9 cellular contexts compared by ENCODE assay signal in genomic region chr20:2468581-2469407, GRCh38. TPM values are rescaled to one million over a fixed set of nuclear protein-coding genes. Genes with fewer than 3 reads are reported as not detected.
DNase-seq lines count a peak whose midpoint lies in the region; ATAC-seq and TF ChIP-seq lines count a peak whose summit lies in the region.
"Had no signal": no experiment of that assay in that cellular context is flagged by ENCODE, and none has a peak within 500 bp of the region (broad histone marks: within the 10 kb centered on the region; RNA-seq: fewer than 3 reads in every experiment).

No MANE protein-coding gene starts in this region.

- peak overlapping the region; percentile 86; the same call in 1 of the 2 replicates for H3K27ac ChIP-seq in Karpas-422 (ENCODE audit: low read length)
- no peak overlapping the region for H3K27ac ChIP-seq in muscle layer of duodenum (ENCODE audit: low read length)

- H3K27me3 Mint-ChIP-seq in CD14-positive monocyte (ENCODE audit: low read depth in 3 of 3): no peaks in the 10 kb centered on the region

- peaks cover 58% of the 10 kb centered on the region for H3K36me3 ChIP-seq in Karpas-422 (ENCODE audit: insufficient read depth, low read length)
- peaks cover 39 to 43% of the 10 kb centered on the region in 2 donors for H3K36me3 ChIP-seq in muscle layer of duodenum (ENCODE audit: control insufficient read depth in 1 of 2, insufficient read depth in 2 of 2, low read length in 2 of 2)

- peaks cover 55% of the 10 kb centered on the region for H4K20me1 ChIP-seq in Karpas-422 (ENCODE audit: insufficient read depth, low read depth, low read length)

- H3K4me2 ChIP-seq in Karpas-422 (ENCODE audit: low read depth, low read length, poor library complexity, severe bottlenecking): peak overlapping the region; percentile 83

- H3K9me3 Mint-ChIP-seq in CD14-positive monocyte: no peaks in the 10 kb centered on the region

- H3K4me3 ChIP-seq in Karpas-422 (ENCODE audit: low read length) (peak overlapping the region; percentile 82), cardiac fibroblast (replicated peaks in 1 of 2; ENCODE audit: low read depth in 2 of 2, low read length in 2 of 2) (peak overlapping the region; percentile 87 to 89), muscle layer of duodenum (ENCODE audit: low read depth in 1 of 2, low read length in 2 of 2) (peak overlapping the region; percentile 76 to 94)

- H3K9me3 ChIP-seq in Karpas-422 (ENCODE audit: low read length) (no peaks in the 10 kb centered on the region), muscle layer of duodenum (ENCODE audit: control insufficient read depth in 1 of 2, low read length in 2 of 2) (no peaks in the 10 kb centered on the region)

- H3K4me1 ChIP-seq in Karpas-422 (ENCODE audit: low read length) (peaks cover 34% of the 10 kb centered on the region), muscle layer of duodenum (ENCODE audit: control insufficient read depth in 1 of 2, insufficient read depth in 2 of 2, low read length in 2 of 2) (peaks cover 0 to 16% of the 10 kb centered on the region in 2 donors)

- peak overlapping the region; percentile 81 for H3K9ac ChIP-seq in Karpas-422 (ENCODE audit: low read length)

- no peaks in the 10 kb centered on the region for H3K9me2 ChIP-seq in Karpas-422 (replicated peaks; ENCODE audit: insufficient read depth, low read length)

- DNase-seq in CD14-positive monocyte (ENCODE audit: low spot score): no peak
- no peak for DNase-seq in Karpas-422
- DNase-seq in cardiac fibroblast (ENCODE audit: low read depth in 2 of 2): peak in 1 of 2 donors; percentile 21
- no peak for DNase-seq in dermis blood vessel endothelial cell
- no peak for DNase-seq in NCI-H146 (lab: John Stamatoyannopoulos, UW)
- DNase-seq in occipital lobe (lab: John Stamatoyannopoulos, UW): no peak
- DNase-seq: NCI-H1694 treated with DMSO at 0.1 percent for 48 hours had no signal

- H3K4me1 Mint-ChIP-seq in CD14-positive monocyte: peaks cover 26% of the 10 kb centered on the region

- no peak for ATAC-seq in GM18498 (IDR thresholded peaks at IDR 0.05; ENCODE audit: unreplicated experiment)

- H3K36me3 Mint-ChIP-seq in CD14-positive monocyte: peaks cover 41 to 42% of the 10 kb centered on the region in 2 donors

- H3K4me3 Mint-ChIP-seq in CD14-positive monocyte: peak overlapping the region in 1 of 2 donors; percentile 31

- intact Hi-C loops in CD14-positive monocyte (cut with micrococcal nuclease): loop anchor here in 1 of 2 donors (10.0 kb wide), 1 partner anchor 1134 kb away; no protein-coding TSS in a partner anchor

- H2AFZ ChIP-seq in Karpas-422 (ENCODE audit: low read length): no peak overlapping the region

- H3K27me3 ChIP-seq in Karpas-422 (ENCODE audit: low read length): no peaks in the 10 kb centered on the region
- H3K27me3 ChIP-seq in muscle layer of duodenum (ENCODE audit: low read depth, low read length): no peaks in the 10 kb centered on the region

- peaks cover 55% of the 10 kb centered on the region for H3K79me2 ChIP-seq in Karpas-422 (ENCODE audit: low read length)

- TF ChIP-seq CTCF in CD14-positive monocyte (IDR thresholded peaks at IDR 0.05): no peak
- TF ChIP-seq CTCF in cardiac fibroblast (IDR thresholded peaks at IDR 0.05; ENCODE audit: low read depth, low read length): no peak

- H3K27ac Mint-ChIP-seq in CD14-positive monocyte: peak overlapping the region in 4 of 7 donors; percentile 37 to 61 (median 40)

RNA-seq across cellular contexts. Expression of gene SNRPB, which starts 1.8 kb away (rescaled TPM):
- 100 to 1,000 TPM; 183 to 213 TPM for polyA plus RNA-seq in CD14-positive monocyte
- 327 and 438 TPM in 2 replicates for total RNA-seq in Karpas-422 (2014; rRNA removed; shearing (Covaris generic); ENCODE audit: low replicate concordance)
- total RNA-seq in dermis blood vessel endothelial cell: 260 and 270 TPM in 2 replicates
- 43.5 TPM for total RNA-seq in occipital lobe

RNA-seq across cellular contexts. Expression of gene ZNF343, which starts 39.9 kb away (rescaled TPM):
- polyA plus RNA-seq in CD14-positive monocyte: 1 to 10 TPM; 1.3 TPM
- 9.1 and 13.5 TPM in 2 replicates for total RNA-seq in Karpas-422 (2014; rRNA removed; shearing (Covaris generic); ENCODE audit: low replicate concordance)
- total RNA-seq in dermis blood vessel endothelial cell: 9.2 and 9.5 TPM in 2 replicates
- total RNA-seq in occipital lobe: 11.5 TPM
